In the genomic region with DNA sequence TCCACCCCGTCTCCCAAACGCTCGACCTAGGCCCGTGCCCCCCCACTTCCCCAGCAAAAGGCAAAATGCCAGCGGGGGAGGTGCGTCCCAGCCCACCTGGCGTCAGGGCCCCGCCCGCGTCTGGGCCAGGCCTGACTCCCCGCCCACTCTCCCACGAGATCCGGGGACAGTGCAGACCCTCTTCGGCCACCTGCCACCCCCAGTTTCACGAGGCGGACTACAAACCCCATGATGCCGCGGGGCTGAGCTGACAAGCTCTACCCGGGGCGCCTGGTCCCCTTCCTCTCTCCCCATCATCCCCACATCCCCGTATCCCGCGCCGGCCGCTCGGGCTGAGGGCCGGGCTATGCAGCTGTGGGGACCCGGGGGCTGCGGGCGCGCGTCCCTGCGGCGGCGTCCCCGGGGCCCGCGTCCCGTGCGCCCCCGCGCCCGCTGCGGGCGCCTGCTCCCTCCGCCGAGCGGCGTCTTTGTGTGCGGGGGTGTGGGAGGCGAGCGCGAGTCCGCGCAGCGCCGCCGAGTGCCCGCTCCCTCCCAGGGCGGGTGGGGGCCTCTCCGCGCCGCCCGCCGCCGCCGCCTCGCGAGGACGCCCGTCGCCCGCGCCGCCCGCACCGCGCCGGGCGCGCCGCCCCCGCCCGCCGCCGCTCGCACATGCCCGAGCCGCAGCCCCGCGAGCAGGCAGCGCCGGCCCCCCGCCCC, we compare ENCODE assay signal across 8 cellular contexts. TPM values are rescaled to one million over a fixed set of nuclear protein-coding genes. Genes with fewer than 3 reads are reported as not detected.
A peak's percentile ranks its signal among the peaks of the same experiment; 100 is the strongest.
DNase-seq lines count a peak whose midpoint lies in the region; TF ChIP-seq lines count a peak whose summit lies in the region.

A gene (plus strand): TSS at position 283 of the 696 bp plus-strand sequence. CDS start 490 bp downstream, outside the sequence.

- peak within 1 kb of the TSS; percentile 95 for H3K4me3 ChIP-seq in left ventricle myocardium inferior
- H3K4me3 ChIP-seq in prostate gland = peak within 1 kb of the TSS; percentile 56 to 60

- WGBS in prostate gland = under 1% methylated on average over 60 of the region's 94 CpGs

- H3K4me1 Mint-ChIP-seq in activated naive CD4-positive, alpha-beta T cell treated with anti-CD3 and anti-CD28 coated beads, Interleukin-2, amount 10 ng/mL, durations not matched to agents 7 days and 5 days = peaks cover 41% of the 10 kb centered on the region

- H3K27me3 Mint-ChIP-seq in activated naive CD4-positive, alpha-beta T cell treated with anti-CD3 and anti-CD28 coated beads, Interleukin-2, amount 10 ng/mL, durations not matched to agents 7 days and 5 days = peaks cover 10% of the 10 kb centered on the region

- peak within 1 kb of the TSS; percentile 19 for H3K27ac Mint-ChIP-seq in activated naive CD4-positive, alpha-beta T cell treated with anti-CD3 and anti-CD28 coated beads, Interleukin-2, amount 10 ng/mL, durations not matched to agents 7 days and 5 days

- peak; percentile 52 for DNase-seq in 8988T
- DNase-seq in GM10266 (ENCODE audit: extremely low spot score) = peak; percentile 77
- DNase-seq in NCI-H510A (lab: John Stamatoyannopoulos, UW) = peak; percentile 48
- DNase-seq in activated naive CD4-positive, alpha-beta T cell treated with anti-CD3 and anti-CD28 coated beads, Interleukin-2, amount 10 ng/mL, durations not matched to agents 7 days and 5 days = peak; percentile 65
- peak; percentile 58 for DNase-seq in left ventricle myocardium inferior
- no peak for DNase-seq in prostate gland (ENCODE audit: low spot score)
- no peak for DNase-seq in glomerular visceral epithelial cell (ENCODE audit: extremely low spot score)
- no peak for DNase-seq in DMS114 treated with DMSO at 0.1 percent for 48 hours (lab: John Stamatoyannopoulos, UW; ENCODE audit: unreplicated experiment)

- CTCF ChIA-PET in activated naive CD4-positive, alpha-beta T cell treated with anti-CD3 and anti-CD28 coated beads, Interleukin-2, amount 10 ng/mL, durations not matched to agents 7 days and 5 days (lab: Charles Lee) = interaction anchor here (0.9 to 5.0 kb wide), 7 partner anchors 9 to 223 kb away, joined by 3 to 48 read pairs (median 23); a partner anchor contains a TSS

- H3K36me3 ChIP-seq in left ventricle myocardium inferior = no peaks in the 10 kb centered on the region
- H3K36me3 ChIP-seq in prostate gland = no peaks in the 10 kb centered on the region

- peak within 1 kb of the TSS; percentile 93 for H3K27ac ChIP-seq in left ventricle myocardium inferior (replicated peaks)
- H3K27ac ChIP-seq in prostate gland = peak within 1 kb of the TSS; percentile 48 to 77

- H3K9me3 ChIP-seq in left ventricle myocardium inferior (replicated peaks) (no peaks in the 10 kb centered on the region), prostate gland (no peaks in the 10 kb centered on the region)

- no peaks in the 10 kb centered on the region for H3K9me3 Mint-ChIP-seq in activated naive CD4-positive, alpha-beta T cell treated with anti-CD3 and anti-CD28 coated beads, Interleukin-2, amount 10 ng/mL, durations not matched to agents 7 days and 5 days

- H3K4me3 Mint-ChIP-seq in activated naive CD4-positive, alpha-beta T cell treated with anti-CD3 and anti-CD28 coated beads, Interleukin-2, amount 10 ng/mL, durations not matched to agents 7 days and 5 days = peak within 1 kb of the TSS; percentile 80

- TF ChIP-seq CTCF in GM10266 (IDR thresholded peaks at IDR 0.05; ENCODE audit: control insufficient read depth, insufficient read depth, low read depth, missing control alignments) = no peak
- TF ChIP-seq CTCF in left ventricle myocardium inferior (IDR thresholded peaks at IDR 0.05; ENCODE audit: borderline replicate concordance) = no peak
- no peak for TF ChIP-seq CTCF in prostate gland (IDR thresholded peaks at IDR 0.05)

- H3K27me3 ChIP-seq in left ventricle myocardium inferior (ENCODE audit: low read depth) (no peaks in the 10 kb centered on the region), prostate gland (replicated peaks; ENCODE audit: insufficient read depth) (no peaks in the 10 kb centered on the region)

- peaks cover 81% of the 10 kb centered on the region for H3K4me1 ChIP-seq in left ventricle myocardium inferior
- peaks cover 18% of the 10 kb centered on the region for H3K4me1 ChIP-seq in prostate gland (replicated peaks)

- intact Hi-C loops in left ventricle myocardium inferior (cut with micrococcal nuclease) = no loop called here
- intact Hi-C loops in prostate gland (cut with DNase I) = no loop called here

- no peak for TF ChIP-seq POLR2A in prostate gland (IDR thresholded peaks at IDR 0.05)

- peaks cover 3% of the 10 kb centered on the region for H3K36me3 Mint-ChIP-seq in activated naive CD4-positive, alpha-beta T cell treated with anti-CD3 and anti-CD28 coated beads, Interleukin-2, amount 10 ng/mL, durations not matched to agents 7 days and 5 days

RNA-seq across cellular contexts. Expression of the gene that starts here (rescaled TPM):
- total RNA-seq in left ventricle myocardium inferior = 5.9 TPM
- 10 to 100 TPM in 1 of 2 donors, 1 to 10 TPM in 1; 2.7 to 30.0 TPM for total RNA-seq in prostate gland

Comparison
In these comparisons a context has a peak if more than half of its experiments do, and no peak if none do; other contexts are left out.
1. DNase-seq: peak in 8988T (single experiment), GM10266 (single experiment), NCI-H510A (single experiment), activated naive CD4-positive, alpha-beta T cell treated with anti-CD3 and anti-CD28 coated beads, Interleukin-2, amount 10 ng/mL, durations not matched to agents 7 days and 5 days (single experiment) and left ventricle myocardium inferior (single experiment); none in prostate gland (single experiment), glomerular visceral epithelial cell (single experiment) and DMS114 treated with DMSO at 0.1 percent for 48 hours (single experiment).